ENCODE assay signal across 3 cellular contexts in genomic region chr2:64952113-64952895, GRCh38.
TF ChIP-seq lines count a peak whose summit lies in the region.

No MANE protein-coding gene starts in this region.

TF ChIP-seq in A549, 52 proteins besides CTCF, POLR2A, EP300 and RAD21:
- no peak for TF ChIP-seq NPAS2 (CRISPR knock-in tag; IDR thresholded peaks at IDR 0.05; ENCODE audit: borderline replicate concordance)
- no peak for TF ChIP-seq RFX5 (IDR thresholded peaks at IDR 0.05)
- no peak for TF ChIP-seq SMC3 (IDR thresholded peaks at IDR 0.05)
- TF ChIP-seq RNF2 (IDR thresholded peaks at IDR 0.05; ENCODE audit: borderline replicate concordance, low read depth) = no peak
- no peak for TF ChIP-seq CBX8 (IDR thresholded peaks at IDR 0.05)
- no peak for TF ChIP-seq MAZ (IDR thresholded peaks at IDR 0.05; ENCODE audit: borderline replicate concordance, low read depth, low read length)
- TF ChIP-seq KDM1A (IDR thresholded peaks at IDR 0.05; ENCODE audit: low read depth) = no peak
- TF ChIP-seq SREBF2 (IDR thresholded peaks at IDR 0.05) = no peak
- TF ChIP-seq HOXA7 (CRISPR knock-in tag; IDR thresholded peaks at IDR 0.05) = no peak
- TF ChIP-seq PBX3 (IDR thresholded peaks at IDR 0.05) = no peak
- TF ChIP-seq RARB (CRISPR knock-in tag; IDR thresholded peaks at IDR 0.05) = no peak
- no peak for TF ChIP-seq FOSB (CRISPR knock-in tag; IDR thresholded peaks at IDR 0.05)
- no peak for TF ChIP-seq NFE2L2 (conservative IDR thresholded peaks at IDR 0.05; ENCODE audit: low read length)
- TF ChIP-seq MYC (IDR thresholded peaks at IDR 0.05; ENCODE audit: borderline replicate concordance, low read length) = no peak
- no peak for TF ChIP-seq JUNB (IDR thresholded peaks at IDR 0.05)
- no peak for TF ChIP-seq CHD2 (IDR thresholded peaks at IDR 0.05; ENCODE audit: low read length, partially characterized antibody)
- TF ChIP-seq MAX (IDR thresholded peaks at IDR 0.05) = no peak
- no peak for TF ChIP-seq BCL3 (IDR thresholded peaks at IDR 0.05)
- no peak for TF ChIP-seq HMGXB4 (CRISPR knock-in tag; IDR thresholded peaks at IDR 0.05; ENCODE audit: borderline replicate concordance)
- TF ChIP-seq ZC3H11A (IDR thresholded peaks at IDR 0.05) = no peak
TF ChIP-seq in A549: peak in this region for 0.

TF ChIP-seq in IMR-90, 13 proteins besides CTCF, POLR2A, EP300 and RAD21:
- no peak for TF ChIP-seq RCOR1 (IDR thresholded peaks at IDR 0.05; ENCODE audit: insufficient replicate concordance, low read length)
- no peak for TF ChIP-seq CHD1 (IDR thresholded peaks at IDR 0.05; ENCODE audit: low read depth, low read length)
- no peak for TF ChIP-seq BHLHE40 (IDR thresholded peaks at IDR 0.05; ENCODE audit: low read depth, low read length)
- TF ChIP-seq RFX5 (IDR thresholded peaks at IDR 0.05; ENCODE audit: low read depth, low read length) = no peak
- TF ChIP-seq USF2 (IDR thresholded peaks at IDR 0.05; ENCODE audit: low read depth, low read length) = no peak
- no peak for TF ChIP-seq MXI1 (IDR thresholded peaks at IDR 0.05; ENCODE audit: borderline replicate concordance, low read depth, low read length)
- TF ChIP-seq, protein P1, sequence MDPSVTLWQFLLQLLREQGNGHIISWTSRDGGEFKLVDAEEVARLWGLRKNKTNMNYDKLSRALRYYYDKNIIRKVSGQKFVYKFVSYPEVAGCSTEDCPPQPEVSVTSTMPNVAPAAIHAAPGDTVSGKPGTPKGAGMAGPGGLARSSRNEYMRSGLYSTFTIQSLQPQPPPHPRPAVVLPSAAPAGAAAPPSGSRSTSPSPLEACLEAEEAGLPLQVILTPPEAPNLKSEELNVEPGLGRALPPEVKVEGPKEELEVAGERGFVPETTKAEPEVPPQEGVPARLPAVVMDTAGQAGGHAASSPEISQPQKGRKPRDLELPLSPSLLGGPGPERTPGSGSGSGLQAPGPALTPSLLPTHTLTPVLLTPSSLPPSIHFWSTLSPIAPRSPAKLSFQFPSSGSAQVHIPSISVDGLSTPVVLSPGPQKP (IDR thresholded peaks at IDR 0.05; ENCODE audit: borderline replicate concordance, low read depth, low read length) = no peak
- TF ChIP-seq SMC3 (IDR thresholded peaks at IDR 0.05; ENCODE audit: low read depth, low read length) = no peak

TF ChIP-seq in K562, 482 proteins besides CTCF, POLR2A, EP300 and RAD21:
- TF ChIP-seq THRAP3 (IDR thresholded peaks at IDR 0.05; ENCODE audit: borderline replicate concordance) = no peak
- no peak for TF ChIP-seq ZSCAN32 (CRISPR knock-in tag; IDR thresholded peaks at IDR 0.05)
- no peak for TF ChIP-seq POLR2AphosphoS2 (IDR thresholded peaks at IDR 0.05; ENCODE audit: low read length)
- peak; percentile 34; the same call in 1 of the 2 replicates for TF ChIP-seq ZNF263 (CRISPR knock-in tag; IDR thresholded peaks at IDR 0.05; ENCODE audit: borderline replicate concordance)
- TF ChIP-seq FOXJ2 (tag; IDR thresholded peaks at IDR 0.05) = no peak
TF ChIP-seq in K562: peak in this region for 1.
